8 cellular contexts compared by ENCODE assay signal in the genomic region with DNA sequence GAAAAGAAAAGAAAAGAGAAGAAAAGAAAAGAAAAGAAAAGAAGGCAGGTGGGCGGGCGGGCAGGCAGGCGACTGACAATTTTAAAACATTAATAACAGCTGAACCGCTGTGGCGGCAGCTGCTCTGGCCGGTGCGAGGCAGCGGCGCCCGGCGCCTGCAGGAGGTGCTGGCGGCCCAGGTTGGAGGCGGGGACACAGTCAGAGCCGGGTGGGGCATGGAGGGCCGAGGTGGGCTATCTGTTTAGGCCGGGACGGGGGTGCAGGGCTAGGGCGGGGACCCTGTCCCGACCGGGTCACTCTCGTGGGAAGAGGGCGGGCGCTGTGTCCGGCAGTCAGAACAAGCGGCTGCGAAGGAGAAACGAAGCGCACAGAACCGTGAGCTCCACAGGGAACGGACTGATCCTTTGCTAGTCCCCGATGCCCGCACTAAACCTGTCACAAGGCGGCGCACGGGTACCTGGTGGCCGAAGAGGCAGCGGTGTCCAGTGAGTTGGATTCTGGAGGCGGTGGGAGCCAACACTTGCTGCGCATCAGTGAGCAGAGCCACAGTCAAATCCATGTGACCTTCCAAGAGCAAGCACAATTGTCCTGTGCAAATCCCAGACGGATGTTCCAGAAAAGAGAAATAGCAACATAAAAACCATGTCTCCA. TPM values are rescaled to one million over a fixed set of nuclear protein-coding genes. Genes with fewer than 3 reads are reported as not detected.
DNase-seq lines count a peak whose midpoint lies in the region; ATAC-seq and TF ChIP-seq lines count a peak whose summit lies in the region.

No MANE protein-coding gene starts in this region.

- H3K27ac ChIP-seq in Peyer's patch (peak overlapping the region in 3 of 4 donors; percentile 66 to 90 (median 86)), subcutaneous abdominal adipose tissue (ENCODE audit: low read depth, low read length) (no peak overlapping the region)

- peaks cover 46 to 78% of the 10 kb centered on the region in 2 donors for H3K27me3 Mint-ChIP-seq in natural killer cell treated with Interleukin-12 subunit alpha and Interleukin-12 subunit beta and Interleukin-15 and Interleukin-18, amount 100 ng/mL, for 72 hours

- H3K4me3 ChIP-seq in Peyer's patch = peak overlapping the region; percentile 39 to 63 (median 52)
- H3K4me3 ChIP-seq in fibroblast of villous mesenchyme (ENCODE audit: low read depth, low read length) = peak overlapping the region; percentile 64
- peak overlapping the region; percentile 64 to 81 (median 74) for H3K4me3 ChIP-seq in subcutaneous abdominal adipose tissue (ENCODE audit: low read depth in 1 of 5, low read length in 5 of 5)

- H3K27me3 ChIP-seq in Peyer's patch (no peaks in the 10 kb centered on the region), subcutaneous abdominal adipose tissue (ENCODE audit: control insufficient read depth in 5 of 5, insufficient read depth in 4 of 5, low read length in 5 of 5) (peaks cover 0 to 2% (median 0%) of the 10 kb centered on the region in 5 donors)

- no peak; the same call in 1 of the 2 replicates for TF ChIP-seq EP300 in Ishikawa (IDR thresholded peaks at IDR 0.05; ENCODE audit: borderline replicate concordance)

- ATAC-seq in GM21737 (IDR thresholded peaks at IDR 0.05; ENCODE audit: unreplicated experiment) = peak; percentile 99
- peak; percentile 80 to 84 for ATAC-seq in natural killer cell treated with Interleukin-12 subunit alpha and Interleukin-12 subunit beta and Interleukin-15 and Interleukin-18, amount 100 ng/mL, for 72 hours

- no peak overlapping the region for H3K27ac Mint-ChIP-seq in natural killer cell treated with Interleukin-12 subunit alpha and Interleukin-12 subunit beta and Interleukin-15 and Interleukin-18, amount 100 ng/mL, for 72 hours

- peaks cover 0 to 6% (median 0%) of the 10 kb centered on the region in 4 donors for H3K9me3 ChIP-seq in Peyer's patch
- no peaks in the 10 kb centered on the region for H3K9me3 ChIP-seq in subcutaneous abdominal adipose tissue (ENCODE audit: control insufficient read depth in 5 of 5, low read length in 5 of 5)

- DNase-seq in Daoy (ENCODE audit: low read depth) = peak; percentile 89
- peak; percentile 57 to 92 (median 92) for DNase-seq in Peyer's patch
- peak; percentile 33 for DNase-seq in activated gamma-delta T cell treated with Interleukin-2 at 50 U/mL for 16 hours
- DNase-seq in fibroblast of villous mesenchyme (ENCODE audit: low read depth) = peak; percentile 48
- DNase-seq in natural killer cell treated with Interleukin-12 subunit alpha and Interleukin-12 subunit beta and Interleukin-15 and Interleukin-18, amount 100 ng/mL, for 72 hours (ENCODE audit: low spot score) = no peak

- TF ChIP-seq RAD21 in Ishikawa (IDR thresholded peaks at IDR 0.05; ENCODE audit: low read depth) = peak; percentile 55

- H3K9me3 Mint-ChIP-seq in natural killer cell treated with Interleukin-12 subunit alpha and Interleukin-12 subunit beta and Interleukin-15 and Interleukin-18, amount 100 ng/mL, for 72 hours = peaks cover 4% of the 10 kb centered on the region

- H3K36me3 ChIP-seq in Peyer's patch (no peaks in the 10 kb centered on the region), subcutaneous abdominal adipose tissue (ENCODE audit: control insufficient read depth in 5 of 5, insufficient read depth in 5 of 5, low read length in 5 of 5) (no peaks in the 10 kb centered on the region)

- H3K36me3 Mint-ChIP-seq in natural killer cell treated with Interleukin-12 subunit alpha and Interleukin-12 subunit beta and Interleukin-15 and Interleukin-18, amount 100 ng/mL, for 72 hours = no peaks in the 10 kb centered on the region

- TF ChIP-seq CTCF in Peyer's patch (IDR thresholded peaks at IDR 0.05) (peak in 4 of 6 experiments; percentile 51 to 81 (median 71)), fibroblast of villous mesenchyme (IDR thresholded peaks at IDR 0.05; ENCODE audit: insufficient read depth, low read depth, low read length) (peak; percentile 69)

- H3K4me1 Mint-ChIP-seq in natural killer cell treated with Interleukin-12 subunit alpha and Interleukin-12 subunit beta and Interleukin-15 and Interleukin-18, amount 100 ng/mL, for 72 hours (ENCODE audit: low read depth in 2 of 2) = peaks cover 10% of the 10 kb centered on the region in 2 donors

- peak; percentile 47 to 51 for TF ChIP-seq POLR2A in Peyer's patch (IDR thresholded peaks at IDR 0.05)

- peak overlapping the region in 2 of 5 donors; percentile 49 to 57 for H3K9ac ChIP-seq in subcutaneous abdominal adipose tissue (ENCODE audit: low read length in 5 of 5)

- peak overlapping the region; percentile 75 for H3K4me3 Mint-ChIP-seq in natural killer cell treated with Interleukin-12 subunit alpha and Interleukin-12 subunit beta and Interleukin-15 and Interleukin-18, amount 100 ng/mL, for 72 hours

- peaks cover 0 to 5% (median 2%) of the 10 kb centered on the region in 4 donors for H3K4me1 ChIP-seq in Peyer's patch
- H3K4me1 ChIP-seq in subcutaneous abdominal adipose tissue (ENCODE audit: control insufficient read depth in 5 of 5, insufficient read depth in 5 of 5, low read length in 5 of 5) = peaks cover 0 to 37% (median 12%) of the 10 kb centered on the region in 5 donors

TF ChIP-seq in Ishikawa, 13 proteins besides CTCF, POLR2A, EP300 and RAD21:
- TF ChIP-seq ZBTB7A (IDR thresholded peaks at IDR 0.05; ENCODE audit: low read depth) (peak; percentile 85; the same call in 1 of the 2 replicates), NFIC (IDR thresholded peaks at IDR 0.05) (no peak), FOXM1 (IDR thresholded peaks at IDR 0.05; ENCODE audit: borderline replicate concordance, low read depth) (no peak), CEBPB (IDR thresholded peaks at IDR 0.05) (no peak), TEAD4 (IDR thresholded peaks at IDR 0.05) (no peak)
- TF ChIP-seq, protein P1, sequence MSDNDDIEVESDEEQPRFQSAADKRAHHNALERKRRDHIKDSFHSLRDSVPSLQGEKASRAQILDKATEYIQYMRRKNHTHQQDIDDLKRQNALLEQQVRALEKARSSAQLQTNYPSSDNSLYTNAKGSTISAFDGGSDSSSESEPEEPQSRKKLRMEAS (IDR thresholded peaks at IDR 0.05) = 0 out of 2 replicates have a peak, but pooled peaks have one; percentile 23
- TF ChIP-seq, protein P2, sequence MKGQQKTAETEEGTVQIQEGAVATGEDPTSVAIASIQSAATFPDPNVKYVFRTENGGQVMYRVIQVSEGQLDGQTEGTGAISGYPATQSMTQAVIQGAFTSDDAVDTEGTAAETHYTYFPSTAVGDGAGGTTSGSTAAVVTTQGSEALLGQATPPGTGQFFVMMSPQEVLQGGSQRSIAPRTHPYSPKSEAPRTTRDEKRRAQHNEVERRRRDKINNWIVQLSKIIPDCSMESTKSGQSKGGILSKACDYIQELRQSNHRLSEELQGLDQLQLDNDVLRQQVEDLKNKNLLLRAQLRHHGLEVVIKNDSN (IDR thresholded peaks at IDR 0.05) = no peak
- TF ChIP-seq, protein P3, sequence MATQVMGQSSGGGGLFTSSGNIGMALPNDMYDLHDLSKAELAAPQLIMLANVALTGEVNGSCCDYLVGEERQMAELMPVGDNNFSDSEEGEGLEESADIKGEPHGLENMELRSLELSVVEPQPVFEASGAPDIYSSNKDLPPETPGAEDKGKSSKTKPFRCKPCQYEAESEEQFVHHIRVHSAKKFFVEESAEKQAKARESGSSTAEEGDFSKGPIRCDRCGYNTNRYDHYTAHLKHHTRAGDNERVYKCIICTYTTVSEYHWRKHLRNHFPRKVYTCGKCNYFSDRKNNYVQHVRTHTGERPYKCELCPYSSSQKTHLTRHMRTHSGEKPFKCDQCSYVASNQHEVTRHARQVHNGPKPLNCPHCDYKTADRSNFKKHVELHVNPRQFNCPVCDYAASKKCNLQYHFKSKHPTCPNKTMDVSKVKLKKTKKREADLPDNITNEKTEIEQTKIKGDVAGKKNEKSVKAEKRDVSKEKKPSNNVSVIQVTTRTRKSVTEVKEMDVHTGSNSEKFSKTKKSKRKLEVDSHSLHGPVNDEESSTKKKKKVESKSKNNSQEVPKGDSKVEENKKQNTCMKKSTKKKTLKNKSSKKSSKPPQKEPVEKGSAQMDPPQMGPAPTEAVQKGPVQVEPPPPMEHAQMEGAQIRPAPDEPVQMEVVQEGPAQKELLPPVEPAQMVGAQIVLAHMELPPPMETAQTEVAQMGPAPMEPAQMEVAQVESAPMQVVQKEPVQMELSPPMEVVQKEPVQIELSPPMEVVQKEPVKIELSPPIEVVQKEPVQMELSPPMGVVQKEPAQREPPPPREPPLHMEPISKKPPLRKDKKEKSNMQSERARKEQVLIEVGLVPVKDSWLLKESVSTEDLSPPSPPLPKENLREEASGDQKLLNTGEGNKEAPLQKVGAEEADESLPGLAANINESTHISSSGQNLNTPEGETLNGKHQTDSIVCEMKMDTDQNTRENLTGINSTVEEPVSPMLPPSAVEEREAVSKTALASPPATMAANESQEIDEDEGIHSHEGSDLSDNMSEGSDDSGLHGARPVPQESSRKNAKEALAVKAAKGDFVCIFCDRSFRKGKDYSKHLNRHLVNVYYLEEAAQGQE (IDR thresholded peaks at IDR 0.05; ENCODE audit: low read depth) = no peak

RNA-seq across cellular contexts. Expression of a gene that starts 13.6 kb away (rescaled TPM):
- 1.4 TPM in 1 of 2 replicates, not detected in the other for total RNA-seq in Daoy (2014; rRNA removed; shearing (Covaris generic))
- over 10,000 TPM in 2 of 4 donors, 1,000 to 10,000 TPM in 1, 100 to 1,000 TPM in 1; 852 to 11,538 (median 10,067) TPM for total RNA-seq in Peyer's patch
- not detected in 2 replicates for total RNA-seq in fibroblast of villous mesenchyme
- not detected for total RNA-seq in natural killer cell treated with Interleukin-12 subunit alpha and Interleukin-12 subunit beta and Interleukin-15 and Interleukin-18, amount 100 ng/mL, for 72 hours

RNA-seq across cellular contexts. Expression of a gene that starts 50.5 kb away (rescaled TPM):
- 11.7 and 15.2 TPM in 2 replicates for total RNA-seq in Daoy (2014; rRNA removed; shearing (Covaris generic))
- total RNA-seq in Peyer's patch = 10 to 100 TPM; 22.8 to 33.0 (median 25.7) TPM
- 16.4 and 23.7 TPM in 2 replicates for total RNA-seq in fibroblast of villous mesenchyme
- total RNA-seq in natural killer cell treated with Interleukin-12 subunit alpha and Interleukin-12 subunit beta and Interleukin-15 and Interleukin-18, amount 100 ng/mL, for 72 hours = 10 to 100 TPM; 11.1 to 12.6 TPM

RNA-seq across cellular contexts. Expression of a gene that starts 50.8 kb away (rescaled TPM):
- total RNA-seq in Daoy (2014; rRNA removed; shearing (Covaris generic)) = 24.7 and 34.1 TPM in 2 replicates
- total RNA-seq in Peyer's patch (10 to 100 TPM in 1 of 4 donors, 1 to 10 TPM in 3; 5.3 to 10.7 (median 8.9) TPM), fibroblast of villous mesenchyme (11.9 and 17.3 TPM in 2 replicates)
- total RNA-seq in natural killer cell treated with Interleukin-12 subunit alpha and Interleukin-12 subunit beta and Interleukin-15 and Interleukin-18, amount 100 ng/mL, for 72 hours = 10 to 100 TPM in 1 of 2 donors, 1 to 10 TPM in 1; 9.1 to 10.5 TPM

Comparison
In these comparisons a context has a peak if more than half of its experiments do, and no peak if none do; other contexts are left out.
1. RNA of a gene that starts 13.6 kb away (total RNA-seq): 852 to 11,538 TPM in Peyer's patch; 1.4 TPM in Daoy, not detected in fibroblast of villous mesenchyme and not detected in natural killer cell treated with Interleukin-12 subunit alpha and Interleukin-12 subunit beta and Interleukin-15 and Interleukin-18, amount 100 ng/mL, for 72 hours; every median in the first group is over 100 times any median in the second.
2. Peak in every context shown above with its lines, with median percentiles within 50 percentile points of each other: H3K4me3 ChIP-seq.